ENCODE assay signal across 9 cellular contexts in the genomic region with DNA sequence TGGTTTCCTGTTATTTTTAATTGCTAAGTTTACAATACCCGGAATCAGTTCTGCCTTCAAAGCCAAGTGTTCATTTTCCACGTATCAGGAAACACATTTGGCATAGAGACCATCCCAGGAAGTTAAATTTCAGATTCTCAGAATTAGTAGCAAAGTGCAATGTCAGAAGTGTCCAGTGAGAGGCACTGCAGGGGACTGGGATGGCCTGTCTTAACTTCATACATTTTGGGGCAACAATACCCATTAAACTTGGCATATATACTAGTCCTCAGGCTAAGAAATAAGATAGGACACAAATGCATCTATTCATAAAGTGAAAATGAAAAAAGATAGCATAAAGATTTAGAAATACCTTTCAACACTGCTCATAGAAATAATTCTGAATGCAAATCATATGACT. TPM values are rescaled to one million over a fixed set of nuclear protein-coding genes. Genes with fewer than 3 reads are reported as not detected.
A peak's percentile ranks its signal among the peaks of the same experiment; 100 is the strongest.
DNase-seq lines count a peak whose midpoint lies in the region; ATAC-seq and TF ChIP-seq lines count a peak whose summit lies in the region.
"Had no signal": no experiment of that assay in that cellular context is flagged by ENCODE, and none has a peak within 500 bp of the region (broad histone marks: within the 10 kb centered on the region; RNA-seq: fewer than 3 reads in every experiment).

No MANE protein-coding gene starts in this region.

- H3K79me2 ChIP-seq in mammary epithelial cell (ENCODE audit: insufficient read depth, low read length): no peaks in the 10 kb centered on the region

- no peak overlapping the region for H3K27ac ChIP-seq in mammary epithelial cell (ENCODE audit: insufficient read depth, low read depth, low read length)
- H3K27ac ChIP-seq in coronary artery: no peak overlapping the region

- CTCF ChIA-PET in HEK293T (lab: Yijun Ruan, JAX) (interaction anchor here (1.7 kb wide), 1 partner anchor 55 kb away, joined by 7 read pairs; no protein-coding TSS in a partner anchor), mammary epithelial cell (lab: Charles Lee; ENCODE audit: low non-redundant PET) (interaction anchor here (0.7 kb wide), 1 partner anchor 55 kb away, joined by 7 read pairs; no protein-coding TSS in a partner anchor)

- POLR2A ChIA-PET in HEK293T (lab: Yijun Ruan, JAX): no interaction called here

- no peaks in the 10 kb centered on the region for H3K9me3 ChIP-seq in mammary epithelial cell (replicated peaks; ENCODE audit: insufficient read depth, low read length)
- no peaks in the 10 kb centered on the region for H3K9me3 ChIP-seq in mucosa of descending colon

- peak; percentile 79 for TF ChIP-seq CTCF in CD14-positive monocyte (IDR thresholded peaks at IDR 0.05)
- TF ChIP-seq CTCF in mammary epithelial cell (conservative IDR thresholded peaks at IDR 0.05 in 1 of 2, IDR thresholded peaks at IDR 0.05 in 1 of 2; ENCODE audit: extremely low read depth in 1 of 2, insufficient read depth in 1 of 2, low read depth in 1 of 2, low read length in 2 of 2): peak; percentile 64 to 71
- peak; percentile 32 for TF ChIP-seq CTCF in mucosa of descending colon (IDR thresholded peaks at IDR 0.05)
- no peak for TF ChIP-seq CTCF in coronary artery (IDR thresholded peaks at IDR 0.05)

- H3K27me3 Mint-ChIP-seq in CD14-positive monocyte (ENCODE audit: low read depth in 3 of 3): peaks cover 17 to 28% (median 18%) of the 10 kb centered on the region in 3 donors

- in situ Hi-C loops in mammary epithelial cell (cut with MboI; ENCODE audit: low sequenced_read_pairs in 2 of 2): no loop called here

- no peaks in the 10 kb centered on the region for H3K27me3 ChIP-seq in mammary epithelial cell (ENCODE audit: insufficient read depth, low read length)

- H3K36me3 ChIP-seq in mammary epithelial cell (ENCODE audit: insufficient read depth, low read length) (no peaks in the 10 kb centered on the region), mucosa of descending colon (ENCODE audit: low read depth) (no peaks in the 10 kb centered on the region)

- no peak overlapping the region for H2AFZ ChIP-seq in mammary epithelial cell (ENCODE audit: low read depth, low read length)

- no peak for ATAC-seq in mucosa of descending colon
- no peak for ATAC-seq in GM19463 (IDR thresholded peaks at IDR 0.05; ENCODE audit: unreplicated experiment)
- no peak for ATAC-seq in GM21786 (IDR thresholded peaks at IDR 0.05; ENCODE audit: unreplicated experiment)
- ATAC-seq in GM19324 (IDR thresholded peaks at IDR 0.05; ENCODE audit: low FRiP score, unreplicated experiment): no peak

- H3K9ac ChIP-seq in mammary epithelial cell (ENCODE audit: insufficient read depth, low read length): no peak overlapping the region

- 63% methylated on average over 2 of the region's 2 CpGs for WGBS in mammary epithelial cell (ENCODE audit: low coverage, missing lambda C conversion rate)

- no peak overlapping the region for H3K4me2 ChIP-seq in mammary epithelial cell (ENCODE audit: insufficient read depth, low read depth, low read length)

- H4K20me1 ChIP-seq in mammary epithelial cell (ENCODE audit: insufficient read depth, low read length): no peaks in the 10 kb centered on the region

- H3K4me3 Mint-ChIP-seq in CD14-positive monocyte: no peak overlapping the region

- peaks cover 2% of the 10 kb centered on the region in 2 donors for H3K36me3 Mint-ChIP-seq in CD14-positive monocyte

- peaks cover 0 to 10% (median 2%) of the 10 kb centered on the region in 7 donors for H3K9me3 Mint-ChIP-seq in CD14-positive monocyte

- H3K4me3 ChIP-seq in mammary epithelial cell (replicated peaks in 1 of 3; ENCODE audit: insufficient read depth in 1 of 3, low read depth in 2 of 3, low read length in 3 of 3) (no peak overlapping the region), mucosa of descending colon (no peak overlapping the region), coronary artery (no peak overlapping the region)

- BruUV-seq in mammary epithelial cell (replicated peaks; lab: Mats Ljungman, UMichigan): no TSS peak

- H3K27ac Mint-ChIP-seq in CD14-positive monocyte: no peak overlapping the region

- peaks cover 7% of the 10 kb centered on the region for H3K4me1 Mint-ChIP-seq in CD14-positive monocyte

- H3K4me1 ChIP-seq in mammary epithelial cell (ENCODE audit: insufficient read depth, low read length): peaks cover 15% of the 10 kb centered on the region
- peaks cover 6% of the 10 kb centered on the region for H3K4me1 ChIP-seq in mucosa of descending colon (ENCODE audit: low read depth)

- intact Hi-C loops in CD14-positive monocyte (cut with micrococcal nuclease) (loop anchor here in 1 of 2 donors (5.0 kb wide), 1 partner anchor 57 kb away; no protein-coding TSS in a partner anchor), mammary epithelial cell (cut with micrococcal nuclease) (loop anchor here (1.0 to 5.0 kb wide), 3 partner anchors 55 to 257 kb away; a partner anchor contains a TSS), mucosa of descending colon (cut with DNase I, micrococcal nuclease) (loop anchor here in 1 of 2 donors (10.0 kb wide), 1 partner anchor 59 kb away; no protein-coding TSS in a partner anchor)

- no peak for DNase-seq in CD14-positive monocyte (ENCODE audit: low spot score)
- peak; percentile 14 for DNase-seq in HEK293T (ENCODE audit: extremely low spot score)
- no peak for DNase-seq in mammary epithelial cell
- peak in 1 of 3 donors; percentile 34 for DNase-seq in mucosa of descending colon
- no peak for DNase-seq in coronary artery (ENCODE audit: low spot score)

- dilution Hi-C loops in mammary epithelial cell (cut with HindIII; ENCODE audit: low sequenced_read_pairs): no loop called here

TF ChIP-seq in HEK293T, 16 proteins besides CTCF, POLR2A, EP300 and RAD21:
- TF ChIP-seq SP1 (IDR thresholded peaks at IDR 0.05) (no peak), ZNF384 (IDR thresholded peaks at IDR 0.05) (no peak), BHLHE40 (IDR thresholded peaks at IDR 0.05; ENCODE audit: borderline replicate concordance) (no peak), ELF4 (IDR thresholded peaks at IDR 0.05) (no peak), L3MBTL2 (conservative IDR thresholded peaks at IDR 0.05) (no peak), FOXK2 (IDR thresholded peaks at IDR 0.05) (no peak), CTBP1 (IDR thresholded peaks at IDR 0.05; ENCODE audit: borderline replicate concordance) (no peak), FOXM1 (IDR thresholded peaks at IDR 0.05; ENCODE audit: borderline replicate concordance) (no peak), HDGF (IDR thresholded peaks at IDR 0.05; ENCODE audit: borderline replicate concordance) (no peak), ARNT (IDR thresholded peaks at IDR 0.05) (no peak), SUZ12 (IDR thresholded peaks at IDR 0.05) (no peak)
- TF ChIP-seq, protein P1, sequence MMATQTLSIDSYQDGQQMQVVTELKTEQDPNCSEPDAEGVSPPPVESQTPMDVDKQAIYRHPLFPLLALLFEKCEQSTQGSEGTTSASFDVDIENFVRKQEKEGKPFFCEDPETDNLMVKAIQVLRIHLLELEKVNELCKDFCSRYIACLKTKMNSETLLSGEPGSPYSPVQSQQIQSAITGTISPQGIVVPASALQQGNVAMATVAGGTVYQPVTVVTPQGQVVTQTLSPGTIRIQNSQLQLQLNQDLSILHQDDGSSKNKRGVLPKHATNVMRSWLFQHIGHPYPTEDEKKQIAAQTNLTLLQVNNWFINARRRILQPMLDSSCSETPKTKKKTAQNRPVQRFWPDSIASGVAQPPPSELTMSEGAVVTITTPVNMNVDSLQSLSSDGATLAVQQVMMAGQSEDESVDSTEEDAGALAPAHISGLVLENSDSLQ (IDR thresholded peaks at IDR 0.05): no peak

RNA-seq across cellular contexts. Expression of a gene that starts 1.5 kb away (rescaled TPM):
- polyA plus RNA-seq in CD14-positive monocyte (under 1 TPM in 1 of 2 donors, not detected in 1; 0.07 TPM), mammary epithelial cell (1.1 TPM)
- total RNA-seq in mammary epithelial cell (1 to 10 TPM in 1 of 2 donors, under 1 TPM in 1; 0.82 to 4.7 TPM), mucosa of descending colon (1 to 10 TPM; 1.5 to 1.7 (median 1.5) TPM)
- 3.7 TPM for polyA minus RNA-seq in mammary epithelial cell
- total RNA-seq: skeletal muscle tissue had no signal

RNA-seq across cellular contexts. Expression of a gene that starts 42.8 kb away (rescaled TPM):
- polyA plus RNA-seq in CD14-positive monocyte: 1 to 10 TPM; 1.8 to 2.7 TPM
- 1 to 10 TPM; 7.7 to 8.7 TPM for total RNA-seq in mammary epithelial cell
- 6.9 TPM for polyA plus RNA-seq in mammary epithelial cell
- 6.4 TPM for polyA minus RNA-seq in mammary epithelial cell
- 10 to 100 TPM; 17.8 to 40.1 (median 39.1) TPM for total RNA-seq in mucosa of descending colon
